Comparison of ENCODE assay signal across 11 cellular contexts in genomic region chr17:48575673-48576478, GRCh38. TPM values are rescaled to one million over a fixed set of nuclear protein-coding genes. Genes with fewer than 3 reads are reported as not detected.
DNase-seq lines count a peak whose midpoint lies in the region; ATAC-seq, FAIRE-seq and TF ChIP-seq lines count a peak whose summit lies in the region.
"Had no signal": no experiment of that assay in that cellular context is flagged by ENCODE, and none has a peak within 500 bp of the region (broad histone marks: within the 10 kb centered on the region; RNA-seq: fewer than 3 reads in every experiment).

No MANE protein-coding gene starts in this region.

- H3K36me3 ChIP-seq in kidney (ENCODE audit: control insufficient read depth in 1 of 2, insufficient read depth in 2 of 2, low read length in 2 of 2) (no peaks in the 10 kb centered on the region), subcutaneous abdominal adipose tissue (ENCODE audit: control insufficient read depth in 5 of 5, insufficient read depth in 5 of 5, low read length in 5 of 5) (peaks cover 0 to 6% (median 0%) of the 10 kb centered on the region in 5 donors), osteoblast (ENCODE audit: insufficient read depth, low read length) (no peaks in the 10 kb centered on the region)

- intact Hi-C loops in activated T-helper 1 cell treated with anti-CD3 and anti-CD28 coated beads, Interleukin-12 subunit alpha, Interleukin-12 subunit beta, Interleukin-2, Interleukin-4 antibody, amounts not matched to agents 30 ng/mL and 10 ng/mL and 1 ng/mL, durations not matched to agents 14 hours and 24 hours and 36 hours (cut with micrococcal nuclease), result no loop called here
- intact Hi-C loops in kidney (cut with DNase I), result loop anchor here (5.0 kb wide), 1 partner anchor 34 kb away; no protein-coding TSS in a partner anchor

- H3K27me3 ChIP-seq in subcutaneous abdominal adipose tissue (ENCODE audit: control insufficient read depth in 5 of 5, insufficient read depth in 4 of 5, low read length in 5 of 5), result no peaks in the 10 kb centered on the region
- peaks cover 97% of the 10 kb centered on the region for H3K27me3 ChIP-seq in osteoblast (ENCODE audit: insufficient read depth, low read length)

- H3K4me1 Mint-ChIP-seq in T-helper 2 cell treated with Interferon-gamma antibody and Interleukin-4, amounts not matched to agents 5 μg/mL and 100 μg/mL, for 36 hours (ENCODE audit: low read depth), result peaks cover 34% of the 10 kb centered on the region
- peaks cover 54% of the 10 kb centered on the region for H3K4me1 Mint-ChIP-seq in activated T-helper 1 cell treated with anti-CD3 and anti-CD28 coated beads, Interleukin-12 subunit alpha, Interleukin-12 subunit beta, Interleukin-2, Interleukin-4 antibody, amounts not matched to agents 30 ng/mL and 10 ng/mL and 1 ng/mL, durations not matched to agents 14 hours and 24 hours and 36 hours (ENCODE audit: low read depth)

- no peak overlapping the region for H3K27ac Mint-ChIP-seq in T-helper 2 cell treated with Interferon-gamma antibody and Interleukin-4, amounts not matched to agents 5 μg/mL and 100 μg/mL, for 36 hours
- no peak overlapping the region for H3K27ac Mint-ChIP-seq in activated T-helper 1 cell treated with anti-CD3 and anti-CD28 coated beads, Interleukin-12 subunit alpha, Interleukin-12 subunit beta, Interleukin-2, Interleukin-4 antibody, amounts not matched to agents 30 ng/mL and 10 ng/mL and 1 ng/mL, durations not matched to agents 14 hours and 24 hours and 36 hours

- H3K4me1 ChIP-seq in kidney (ENCODE audit: control insufficient read depth in 1 of 2, insufficient read depth in 1 of 2, low read depth in 1 of 2, low read length in 2 of 2) (peaks cover 6 to 24% of the 10 kb centered on the region in 2 donors), subcutaneous abdominal adipose tissue (ENCODE audit: control insufficient read depth in 5 of 5, insufficient read depth in 5 of 5, low read length in 5 of 5) (peaks cover 9 to 86% (median 82%) of the 10 kb centered on the region in 5 donors), osteoblast (ENCODE audit: insufficient read depth, low read length) (no peaks in the 10 kb centered on the region)

- peaks cover 20% of the 10 kb centered on the region for H3K36me3 Mint-ChIP-seq in T-helper 2 cell treated with Interferon-gamma antibody and Interleukin-4, amounts not matched to agents 5 μg/mL and 100 μg/mL, for 36 hours (ENCODE audit: low read depth)
- peaks cover 13% of the 10 kb centered on the region for H3K36me3 Mint-ChIP-seq in activated T-helper 1 cell treated with anti-CD3 and anti-CD28 coated beads, Interleukin-12 subunit alpha, Interleukin-12 subunit beta, Interleukin-2, Interleukin-4 antibody, amounts not matched to agents 30 ng/mL and 10 ng/mL and 1 ng/mL, durations not matched to agents 14 hours and 24 hours and 36 hours (ENCODE audit: low read depth)

- ATAC-seq in GM19023 (IDR thresholded peaks at IDR 0.05; ENCODE audit: unreplicated experiment) (no peak), GM18511 (IDR thresholded peaks at IDR 0.05; ENCODE audit: unreplicated experiment) (no peak)

- no peak overlapping the region for H2AFZ ChIP-seq in osteoblast (ENCODE audit: low read length)

- peak overlapping the region; percentile 18 to 82 for H3K9ac ChIP-seq in kidney (ENCODE audit: low read length in 2 of 2)
- H3K9ac ChIP-seq in subcutaneous abdominal adipose tissue (ENCODE audit: low read length in 5 of 5), result peak overlapping the region in 3 of 5 donors; percentile 67 to 68 (median 68)

- no peak for DNase-seq in T-helper 2 cell treated with Interferon-gamma antibody and Interleukin-4, amounts not matched to agents 5 μg/mL and 100 μg/mL, for 36 hours (ENCODE audit: low spot score)
- DNase-seq in T-helper 2 cell, result no peak
- no peak for DNase-seq in activated T-helper 1 cell treated with anti-CD3 and anti-CD28 coated beads, Interleukin-12 subunit alpha, Interleukin-12 subunit beta, Interleukin-2, Interleukin-4 antibody, amounts not matched to agents 30 ng/mL and 10 ng/mL and 1 ng/mL, durations not matched to agents 14 hours and 24 hours and 36 hours (ENCODE audit: low spot score)
- no peak for DNase-seq in kidney
- DNase-seq in osteoblast (ENCODE audit: insufficient read length, low spot score, missing footprints), result no peak
- DNase-seq: NCI-H2171 treated with DMSO at 0.1 percent for 48 hours, nucleus accumbens had no signal

- H3K4me3 Mint-ChIP-seq in T-helper 2 cell treated with Interferon-gamma antibody and Interleukin-4, amounts not matched to agents 5 μg/mL and 100 μg/mL, for 36 hours, result peak overlapping the region; percentile 63
- H3K4me3 Mint-ChIP-seq in activated T-helper 1 cell treated with anti-CD3 and anti-CD28 coated beads, Interleukin-12 subunit alpha, Interleukin-12 subunit beta, Interleukin-2, Interleukin-4 antibody, amounts not matched to agents 30 ng/mL and 10 ng/mL and 1 ng/mL, durations not matched to agents 14 hours and 24 hours and 36 hours, result peak overlapping the region; percentile 56

- peaks cover 29% of the 10 kb centered on the region for H3K27me3 Mint-ChIP-seq in T-helper 2 cell treated with Interferon-gamma antibody and Interleukin-4, amounts not matched to agents 5 μg/mL and 100 μg/mL, for 36 hours (ENCODE audit: low read depth)
- peaks cover 20% of the 10 kb centered on the region for H3K27me3 Mint-ChIP-seq in activated T-helper 1 cell treated with anti-CD3 and anti-CD28 coated beads, Interleukin-12 subunit alpha, Interleukin-12 subunit beta, Interleukin-2, Interleukin-4 antibody, amounts not matched to agents 30 ng/mL and 10 ng/mL and 1 ng/mL, durations not matched to agents 14 hours and 24 hours and 36 hours (ENCODE audit: insufficient read depth)

- no peak for TF ChIP-seq CTCF in kidney (IDR thresholded peaks at IDR 0.05; ENCODE audit: borderline replicate concordance, extremely low read depth, insufficient read depth)
- TF ChIP-seq CTCF in osteoblast (IDR thresholded peaks at IDR 0.05; ENCODE audit: extremely low read depth, low read depth, low read length), result no peak

- H3K27ac ChIP-seq in kidney (ENCODE audit: low read depth in 2 of 2, low read length in 2 of 2), result peak overlapping the region; percentile 91 to 97
- H3K27ac ChIP-seq in subcutaneous abdominal adipose tissue (ENCODE audit: low read depth, low read length), result peak overlapping the region; percentile 91
- H3K27ac ChIP-seq in osteoblast (ENCODE audit: low read depth, low read length), result no peak overlapping the region
- H3K27ac ChIP-seq: HL-60 had no signal

- H3K9me3 Mint-ChIP-seq in T-helper 2 cell treated with Interferon-gamma antibody and Interleukin-4, amounts not matched to agents 5 μg/mL and 100 μg/mL, for 36 hours, result no peaks in the 10 kb centered on the region
- no peaks in the 10 kb centered on the region for H3K9me3 Mint-ChIP-seq in activated T-helper 1 cell treated with anti-CD3 and anti-CD28 coated beads, Interleukin-12 subunit alpha, Interleukin-12 subunit beta, Interleukin-2, Interleukin-4 antibody, amounts not matched to agents 30 ng/mL and 10 ng/mL and 1 ng/mL, durations not matched to agents 14 hours and 24 hours and 36 hours

- H4K20me1 ChIP-seq in osteoblast (ENCODE audit: insufficient read depth, low read length), result no peaks in the 10 kb centered on the region

- no peak for FAIRE-seq in kidney (lab: Jason Lieb, UNC)

- H3K9me3 ChIP-seq in kidney (ENCODE audit: control insufficient read depth in 1 of 2, low read length in 2 of 2) (no peaks in the 10 kb centered on the region), subcutaneous abdominal adipose tissue (ENCODE audit: control insufficient read depth in 5 of 5, low read length in 5 of 5) (no peaks in the 10 kb centered on the region), osteoblast (ENCODE audit: low read depth, low read length) (no peaks in the 10 kb centered on the region)

- no peaks in the 10 kb centered on the region for H3K79me2 ChIP-seq in osteoblast (ENCODE audit: insufficient read depth, low read length)

- no peak overlapping the region for H3K4me2 ChIP-seq in osteoblast (ENCODE audit: insufficient read depth, low read length)

- peak overlapping the region; percentile 38 to 50 for H3K4me3 ChIP-seq in kidney (ENCODE audit: low read length in 2 of 2)
- H3K4me3 ChIP-seq in subcutaneous abdominal adipose tissue (ENCODE audit: low read depth in 1 of 5, low read length in 5 of 5), result peak overlapping the region; percentile 31 to 61 (median 44)
- no peak overlapping the region for H3K4me3 ChIP-seq in osteoblast (ENCODE audit: insufficient read depth, low read length)

RNA-seq across cellular contexts. Expression of gene HOXB4, which starts 2.3 kb away (rescaled TPM):
- 3.8 and 4.2 TPM in 2 replicates for total RNA-seq in activated T-helper 1 cell treated with anti-CD3 and anti-CD28 coated beads, Interleukin-12 subunit alpha, Interleukin-12 subunit beta, Interleukin-2, Interleukin-4 antibody, amounts not matched to agents 30 ng/mL and 10 ng/mL and 1 ng/mL, durations not matched to agents 14 hours and 24 hours and 36 hours
- total RNA-seq in kidney (22.6 TPM), osteoblast (0.29 and 0.36 TPM in 2 replicates)
- 4.4 TPM for polyA plus RNA-seq in kidney (ENCODE audit: insufficient read depth, low read depth, low replicate concordance)

RNA-seq across cellular contexts. Expression of gene HOXB3, which starts 14.2 kb away (rescaled TPM):
- total RNA-seq in activated T-helper 1 cell treated with anti-CD3 and anti-CD28 coated beads, Interleukin-12 subunit alpha, Interleukin-12 subunit beta, Interleukin-2, Interleukin-4 antibody, amounts not matched to agents 30 ng/mL and 10 ng/mL and 1 ng/mL, durations not matched to agents 14 hours and 24 hours and 36 hours, result 2.5 and 2.8 TPM in 2 replicates
- total RNA-seq in kidney (99.0 TPM), osteoblast (1.5 and 1.8 TPM in 2 replicates)
- polyA plus RNA-seq in kidney (ENCODE audit: insufficient read depth, low read depth, low replicate concordance), result 12.1 TPM

RNA-seq across cellular contexts. Expression of gene HOXB5, which starts 17.7 kb away (rescaled TPM):
- total RNA-seq in activated T-helper 1 cell treated with anti-CD3 and anti-CD28 coated beads, Interleukin-12 subunit alpha, Interleukin-12 subunit beta, Interleukin-2, Interleukin-4 antibody, amounts not matched to agents 30 ng/mL and 10 ng/mL and 1 ng/mL, durations not matched to agents 14 hours and 24 hours and 36 hours, result 0.10 TPM in 1 of 2 replicates, not detected in the other
- total RNA-seq in kidney (27.0 TPM), osteoblast (not detected in 2 replicates)
- 12.3 TPM for polyA plus RNA-seq in kidney (ENCODE audit: insufficient read depth, low read depth, low replicate concordance)

RNA-seq across cellular contexts. Expression of gene HOXB6, which starts 28.9 kb away (rescaled TPM):
- total RNA-seq in activated T-helper 1 cell treated with anti-CD3 and anti-CD28 coated beads, Interleukin-12 subunit alpha, Interleukin-12 subunit beta, Interleukin-2, Interleukin-4 antibody, amounts not matched to agents 30 ng/mL and 10 ng/mL and 1 ng/mL, durations not matched to agents 14 hours and 24 hours and 36 hours, result 0.71 and 0.99 TPM in 2 replicates
- total RNA-seq in kidney (90.2 TPM), osteoblast (0.59 and 0.72 TPM in 2 replicates)
- 44.0 TPM for polyA plus RNA-seq in kidney (ENCODE audit: insufficient read depth, low read depth, low replicate concordance)

RNA-seq across cellular contexts. Expression of gene HOXB2, which starts 31.0 kb away (rescaled TPM):
- total RNA-seq in activated T-helper 1 cell treated with anti-CD3 and anti-CD28 coated beads, Interleukin-12 subunit alpha, Interleukin-12 subunit beta, Interleukin-2, Interleukin-4 antibody, amounts not matched to agents 30 ng/mL and 10 ng/mL and 1 ng/mL, durations not matched to agents 14 hours and 24 hours and 36 hours, result 32.5 and 32.8 TPM in 2 replicates
- total RNA-seq in kidney, result 61.9 TPM
- polyA plus RNA-seq in kidney (ENCODE audit: insufficient read depth, low read depth, low replicate concordance), result 30.7 TPM
- total RNA-seq in osteoblast, result 2.1 and 3.3 TPM in 2 replicates

Comparison
In these comparisons a context has a peak if more than half of its experiments do, and no peak if none do; other contexts are left out.
1. RNA of gene HOXB3, which starts 14.2 kb away (total RNA-seq): 99.0 TPM in kidney (single experiment); 2.5 to 2.8 TPM in activated T-helper 1 cell treated with anti-CD3 and anti-CD28 coated beads, Interleukin-12 subunit alpha, Interleukin-12 subunit beta, Interleukin-2, Interleukin-4 antibody, amounts not matched to agents 30 ng/mL and 10 ng/mL and 1 ng/mL, durations not matched to agents 14 hours and 24 hours and 36 hours and 1.5 to 1.8 TPM in osteoblast; every median in the first group is over 10 times any median in the second.
2. RNA of gene HOXB5, which starts 17.7 kb away (total RNA-seq): 27.0 TPM in kidney (single experiment); 0.10 TPM in activated T-helper 1 cell treated with anti-CD3 and anti-CD28 coated beads, Interleukin-12 subunit alpha, Interleukin-12 subunit beta, Interleukin-2, Interleukin-4 antibody, amounts not matched to agents 30 ng/mL and 10 ng/mL and 1 ng/mL, durations not matched to agents 14 hours and 24 hours and 36 hours and not detected in osteoblast; every median in the first group is over 10 times any median in the second.